In the genomic region with DNA sequence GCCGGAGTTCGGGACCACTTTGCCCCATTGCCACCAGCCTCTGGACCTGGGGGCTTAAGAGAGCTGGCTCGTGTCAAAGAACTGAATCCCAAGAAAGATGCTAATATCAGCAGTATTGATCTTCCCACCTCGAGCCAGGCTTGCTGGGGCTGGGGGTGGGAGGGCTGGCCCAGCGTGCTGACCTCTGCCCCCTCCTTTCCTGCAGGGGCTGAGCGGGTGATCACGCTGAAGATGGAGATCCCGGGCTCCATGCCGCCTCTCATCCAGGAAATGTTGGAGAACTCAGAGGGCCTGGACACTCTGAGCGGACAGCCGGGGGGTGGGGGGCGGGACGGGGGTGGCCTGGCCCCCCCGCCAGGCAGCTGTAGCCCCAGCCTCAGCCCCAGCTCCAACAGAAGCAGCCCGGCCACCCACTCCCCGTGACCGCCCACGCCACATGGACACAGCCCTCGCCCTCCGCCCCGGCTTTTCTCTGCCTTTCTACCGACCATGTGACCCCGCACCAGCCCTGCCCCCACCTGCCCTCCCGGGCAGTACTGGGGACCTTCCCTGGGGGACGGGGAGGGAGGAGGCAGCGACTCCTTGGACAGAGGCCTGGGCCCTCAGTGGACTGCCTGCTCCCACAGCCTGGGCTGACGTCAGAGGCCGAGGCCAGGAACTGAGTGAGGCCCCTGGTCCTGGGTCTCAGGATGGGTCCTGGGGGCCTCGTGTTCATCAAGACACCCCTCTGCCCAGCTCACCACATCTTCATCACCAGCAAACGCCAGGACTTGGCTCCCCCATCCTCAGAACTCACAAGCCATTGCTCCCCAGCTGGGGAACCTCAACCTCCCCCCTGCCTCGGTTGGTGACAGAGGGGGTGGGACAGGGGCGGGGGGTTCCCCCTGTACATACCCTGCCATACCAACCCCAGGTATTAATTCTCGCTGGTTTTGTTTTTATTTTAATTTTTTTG, we compare ENCODE assay signal across 23 cellular contexts. TPM values are rescaled to one million over a fixed set of nuclear protein-coding genes. Genes with fewer than 3 reads are reported as not detected.
DNase-seq lines count a peak whose midpoint lies in the region; ATAC-seq, FAIRE-seq and TF ChIP-seq lines count a peak whose summit lies in the region.
"Had no signal": no experiment of that assay in that cellular context is flagged by ENCODE, and none has a peak within 500 bp of the region (broad histone marks: within the 10 kb centered on the region; RNA-seq: fewer than 3 reads in every experiment).

No MANE protein-coding gene starts in this region.

- TF ChIP-seq CTCF in kidney (IDR thresholded peaks at IDR 0.05; ENCODE audit: borderline replicate concordance, extremely low read depth, insufficient read depth), result no peak
- TF ChIP-seq CTCF in psoas muscle (IDR thresholded peaks at IDR 0.05), result no peak

- peak; percentile 39 for ATAC-seq in Right ventricle myocardium inferior
- no peak for ATAC-seq in psoas muscle
- ATAC-seq in activated naive CD4-positive, alpha-beta T cell treated with anti-CD3 and anti-CD28 coated beads, Interleukin-2, amount 50 U/mL, for 72 hours, result no peak

- H3K9me3 ChIP-seq in kidney (ENCODE audit: control insufficient read depth in 1 of 2, low read length in 2 of 2) (no peaks in the 10 kb centered on the region), psoas muscle (no peaks in the 10 kb centered on the region)
- H3K9me3 ChIP-seq: adrenal gland; BLaER1 treated with 17β-estradiol and CSF1 and Interleukin-3, amounts not matched to agents 10 nM and 100 nM; esophagus squamous epithelium; SJSA1 had no signal

- H3K27ac Mint-ChIP-seq in activated naive CD4-positive, alpha-beta T cell treated with anti-CD3 and anti-CD28 coated beads, Interleukin-2, amount 50 U/mL, for 72 hours, result no peak overlapping the region

- H3K36me3 Mint-ChIP-seq in activated naive CD4-positive, alpha-beta T cell treated with anti-CD3 and anti-CD28 coated beads, Interleukin-2, amount 50 U/mL, for 72 hours, result no peaks in the 10 kb centered on the region

- FAIRE-seq in kidney (lab: Jason Lieb, UNC), result no peak
- FAIRE-seq: islet of Langerhans had no signal

- WGBS in psoas muscle, 3 donors, result 74 to 76% (median 74%) methylated on average over 29 to 33 of the region's 33 CpGs

- no peaks in the 10 kb centered on the region for H3K9me3 Mint-ChIP-seq in activated naive CD4-positive, alpha-beta T cell treated with anti-CD3 and anti-CD28 coated beads, Interleukin-2, amount 50 U/mL, for 72 hours
- H3K9me3 Mint-ChIP-seq: mesothelial cell of epicardium had no signal

- DNase-seq in Right ventricle myocardium inferior (ENCODE audit: missing footprints) (peak; percentile 80), cardiac septum (ENCODE audit: low spot score) (no peak), kidney (peak; percentile 92), psoas muscle (peak; percentile 54 to 74), OCI-M1 (lab: John Stamatoyannopoulos, UW) (no peak)
- DNase-seq in activated CD4-positive, alpha-beta T cell treated with anti-CD3 and anti-CD28 coated beads for 4 hours, result no peak
- DNase-seq in activated naive CD4-positive, alpha-beta T cell treated with anti-CD3 and anti-CD28 coated beads, Interleukin-2, amount 50 U/mL, for 72 hours (ENCODE audit: low spot score in 2 of 2), result no peak
- DNase-seq in stimulated activated CD4-positive, alpha-beta T cell treated with anti-CD3 and anti-CD28 coated beads, Interleukin-1b, Interleukin-23, amount 100 ng/mL, for 48 hours, result no peak
- DNase-seq: esophagus squamous epithelium; NCI-H1105 treated with DMSO at 0.1 percent for 48 hours; NCI-H2107; NCI-H524 treated with DMSO at 0.1 percent for 48 hours; stimulated activated CD4-positive, alpha-beta T cell treated with anti-CD3 and anti-CD28 coated beads, Interleukin-2, amount 100 ng/mL, for 48 hours; T-helper 9 cell had no signal

- peaks cover 14 to 26% of the 10 kb centered on the region in 2 donors for H3K36me3 ChIP-seq in kidney (ENCODE audit: control insufficient read depth in 1 of 2, insufficient read depth in 2 of 2, low read length in 2 of 2)
- H3K36me3 ChIP-seq in psoas muscle (ENCODE audit: insufficient read depth in 1 of 2, low read depth in 1 of 2), result peaks cover 7 to 52% of the 10 kb centered on the region in 2 donors

- no peak overlapping the region for H3K9ac ChIP-seq in kidney (ENCODE audit: low read length in 2 of 2)
- H3K9ac ChIP-seq: BLaER1 treated with 17β-estradiol and CSF1 and Interleukin-3, amounts not matched to agents 10 nM and 100 nM had no signal

- intact Hi-C loops in Right ventricle myocardium inferior (cut with DNase I) (loop anchor here (1.0 to 5.0 kb wide), 2 partner anchors 41 to 53 kb away; no protein-coding TSS in a partner anchor), cardiac septum (cut with DNase I) (loop anchor here (1.0 to 10.0 kb wide), 3 partner anchors 53 to 151 kb away; partner anchors contain the start of gene TOP2A), kidney (cut with DNase I) (no loop called here), psoas muscle (cut with DNase I) (loop anchor here (2.0 to 10.0 kb wide), 4 partner anchors 53 to 176 kb away; no protein-coding TSS in a partner anchor)

- no peaks in the 10 kb centered on the region for H3K27me3 ChIP-seq in psoas muscle (ENCODE audit: insufficient read depth in 3 of 3, low read length in 2 of 3)
- H3K27me3 ChIP-seq: adrenal gland, esophagus squamous epithelium, SJSA1 had no signal

- H3K4me1 ChIP-seq in kidney (ENCODE audit: control insufficient read depth in 1 of 2, insufficient read depth in 1 of 2, low read depth in 1 of 2, low read length in 2 of 2) (peaks cover 12 to 27% of the 10 kb centered on the region in 2 donors), psoas muscle (peaks cover 14% of the 10 kb centered on the region)

- H3K27ac ChIP-seq in kidney (ENCODE audit: low read depth in 2 of 2, low read length in 2 of 2) (peak overlapping the region; percentile 3 to 53), psoas muscle (peak overlapping the region; percentile 30)
- H3K27ac ChIP-seq: BLaER1 treated with 17β-estradiol and CSF1 and Interleukin-3, amounts not matched to agents 10 nM and 100 nM; SJSA1 had no signal

- H3K4me3 ChIP-seq in kidney (ENCODE audit: low read length in 2 of 2), result no peak overlapping the region
- H3K4me3 ChIP-seq in psoas muscle, result no peak overlapping the region
- H3K4me3 ChIP-seq: adrenal gland; BLaER1 treated with 17β-estradiol and CSF1 and Interleukin-3, amounts not matched to agents 10 nM and 100 nM; dorsolateral prefrontal cortex; esophagus squamous epithelium; SJSA1 had no signal

RNA-seq across cellular contexts. Expression of gene GJD3, which starts 8.5 kb away (rescaled TPM):
- total RNA-seq in Right ventricle myocardium inferior (0.92 TPM), cardiac septum (2.6 TPM), kidney (2.6 TPM), psoas muscle (1 to 10 TPM in 2 of 4 donors, under 1 TPM in 2; 0.34 to 1.4 (median 0.82) TPM)
- polyA plus RNA-seq in kidney (ENCODE audit: insufficient read depth, low read depth, low replicate concordance) (not detected), psoas muscle (under 1 TPM in 2 of 3 donors, not detected in 1; 0.17 to 0.25 TPM)
- not detected for total RNA-seq in activated naive CD4-positive, alpha-beta T cell treated with anti-CD3 and anti-CD28 coated beads, Interleukin-2, amount 50 U/mL, for 72 hours
- total RNA-seq: A172, G401, HT-29, mesothelial cell of epicardium, SJSA1 had no signal
- polyA plus RNA-seq: adrenal gland had no signal

RNA-seq across cellular contexts. Expression of gene RARA, which starts 47.1 kb away (rescaled TPM):
- total RNA-seq in Right ventricle myocardium inferior (17.9 TPM), cardiac septum (30.7 TPM), kidney (45.7 TPM), psoas muscle (10 to 100 TPM; 15.0 to 51.1 (median 44.6) TPM)
- polyA plus RNA-seq in kidney (ENCODE audit: insufficient read depth, low read depth, low replicate concordance) (22.5 TPM), psoas muscle (10 to 100 TPM; 15.0 to 76.9 (median 18.6) TPM)
- 10 to 100 TPM; 21.0 to 23.0 TPM for total RNA-seq in activated naive CD4-positive, alpha-beta T cell treated with anti-CD3 and anti-CD28 coated beads, Interleukin-2, amount 50 U/mL, for 72 hours

Comparison
In these comparisons a context has a peak if more than half of its experiments do, and no peak if none do; other contexts are left out.
1. DNase-seq: peak in Right ventricle myocardium inferior (single experiment), kidney (single experiment) and psoas muscle (2 of 2); none in cardiac septum (single experiment), activated CD4-positive, alpha-beta T cell treated with anti-CD3 and anti-CD28 coated beads for 4 hours (0 of 2), activated naive CD4-positive, alpha-beta T cell treated with anti-CD3 and anti-CD28 coated beads, Interleukin-2, amount 50 U/mL, for 72 hours (0 of 2), OCI-M1 (single experiment) and stimulated activated CD4-positive, alpha-beta T cell treated with anti-CD3 and anti-CD28 coated beads, Interleukin-1b, Interleukin-23, amount 100 ng/mL, for 48 hours (single experiment).